12 cellular contexts compared by ENCODE assay signal in the genomic region with DNA sequence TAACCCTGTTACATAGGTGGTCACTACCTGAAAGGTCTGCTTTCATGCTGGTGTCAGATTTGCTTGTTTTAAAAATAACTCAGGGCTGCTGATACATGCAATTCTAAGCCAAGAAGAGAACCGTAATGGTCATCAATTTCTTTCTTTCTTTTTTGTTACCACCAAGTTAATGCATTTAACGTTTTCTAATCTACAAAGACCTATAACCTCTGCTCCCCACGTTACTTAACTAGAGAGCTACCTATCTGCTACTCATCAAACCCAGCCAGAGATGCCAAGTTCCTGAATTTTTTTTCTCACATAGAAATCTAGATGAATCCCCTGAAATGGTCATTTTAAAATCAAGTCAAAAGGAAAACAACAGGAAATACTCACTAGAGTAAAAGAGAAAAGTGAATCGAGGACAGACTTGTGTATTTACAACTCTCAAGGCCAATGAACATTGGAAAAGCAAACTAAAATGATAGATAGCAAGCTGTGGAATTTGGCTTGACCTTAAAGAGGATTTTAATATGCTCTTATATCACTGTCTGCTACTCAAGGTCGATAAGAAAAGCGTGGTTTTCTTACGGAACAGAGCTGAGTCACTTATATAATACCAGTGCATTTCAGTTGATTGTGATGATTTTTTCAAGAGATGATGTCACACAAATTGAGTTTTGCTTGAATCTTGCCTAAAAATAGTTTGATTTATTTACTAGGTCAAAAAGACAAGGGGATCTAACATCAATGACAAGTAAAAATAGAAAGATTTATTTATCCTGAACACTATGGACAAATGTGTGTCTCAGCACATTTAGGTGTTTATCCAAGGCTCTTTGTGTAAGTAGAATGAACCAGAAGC.
DNase-seq lines count a peak whose midpoint lies in the region; ATAC-seq, FAIRE-seq and TF ChIP-seq lines count a peak whose summit lies in the region.
"Had no signal": no experiment of that assay in that cellular context is flagged by ENCODE, and none has a peak within 500 bp of the region (broad histone marks: within the 10 kb centered on the region; RNA-seq: fewer than 3 reads in every experiment).

No MANE protein-coding gene starts in this region.

- TF ChIP-seq CTCF in H1 (IDR thresholded peaks at IDR 0.05; ENCODE audit: control extremely low read depth in 1 of 3, insufficient read depth in 1 of 3, low read depth in 1 of 3, low read length in 3 of 3) (no peak), progenitor cell of endocrine pancreas (IDR thresholded peaks at IDR 0.05; ENCODE audit: unreplicated experiment) (no peak)

- H3K18ac ChIP-seq in H1 (ENCODE audit: extremely low read depth, low read length) = no peak overlapping the region

- no peak overlapping the region for H3K14ac ChIP-seq in H1 (ENCODE audit: insufficient read length)

- CTCF ChIA-PET in H1 (lab: Charles Lee; ENCODE audit: partially characterized antibody) = interaction anchor here (0.6 to 1.5 kb wide), 3 partner anchors 16 to 394 kb away, joined by 3 to 5 read pairs (median 4); no protein-coding TSS in a partner anchor

- H2BK5ac ChIP-seq in H1 (ENCODE audit: low read depth, low read length) = no peak overlapping the region

- no peaks in the 10 kb centered on the region for H3K27me3 Mint-ChIP-seq in T-helper 17 cell
- peaks cover 14% of the 10 kb centered on the region for H3K27me3 Mint-ChIP-seq in progenitor cell of endocrine pancreas
- H3K27me3 Mint-ChIP-seq: IgD-negative memory B cell had no signal

- H3K4me3 Mint-ChIP-seq in T-helper 17 cell (peak overlapping the region; percentile 63), progenitor cell of endocrine pancreas (ENCODE audit: low read depth) (no peak overlapping the region)
- H3K4me3 Mint-ChIP-seq: IgD-negative memory B cell, WTC11 had no signal

- TF ChIP-seq POLR2A in H1 (IDR thresholded peaks at IDR 0.05; ENCODE audit: control extremely low read depth in 1 of 2, low read depth in 2 of 2, low read length in 2 of 2) = no peak

- no peak overlapping the region; a peak in 1 of 7 replicates for H3K9ac ChIP-seq in H1 (replicated peaks in 1 of 4; ENCODE audit: extremely low read depth in 1 of 4, low read depth in 3 of 4, low read length in 3 of 4)

- DNase-seq in EL (peak; percentile 20), T-helper 17 cell (no peak), H1 (ENCODE audit: low read depth in 1 of 2, low spot score in 2 of 2) (no peak), progenitor cell of endocrine pancreas (ENCODE audit: low spot score, unreplicated experiment) (no peak), NCI-H2227 (lab: John Stamatoyannopoulos, UW; ENCODE audit: unreplicated experiment) (no peak)
- no peak for DNase-seq in effector CD8-positive, alpha-beta T cell (lab: John Stamatoyannopoulos, UW)
- DNase-seq: occipital lobe had no signal

- no peak overlapping the region for H3K4ac ChIP-seq in H1 (replicated peaks; ENCODE audit: insufficient read length, low read depth, low read length)

- H3K4me3 ChIP-seq in H1 (ENCODE audit: extremely low read depth in 1 of 4, insufficient read depth in 2 of 4, low read depth in 3 of 4, low read length in 4 of 4) = no peak overlapping the region
- H3K4me3 ChIP-seq: cardiac muscle cell had no signal

- no peaks in the 10 kb centered on the region for H4K20me1 ChIP-seq in H1 (replicated peaks in 1 of 2; ENCODE audit: control insufficient read depth in 1 of 2, insufficient read depth in 2 of 2, low read length in 2 of 2)

- TF ChIP-seq RAD21 in H1 (IDR thresholded peaks at IDR 0.05 in 1 of 2, conservative IDR thresholded peaks at IDR 0.05 in 1 of 2; ENCODE audit: low read depth in 2 of 2, low read length in 2 of 2) = no peak

- 91% methylated on average over 7 of the region's 7 CpGs; no CpG with 5 or more reads in 1 of the 2 experiments for WGBS in H1 (ENCODE audit: extremely low coverage in 1 of 2, insufficient coverage in 1 of 2, insufficient read length in 1 of 2, insufficient replicate concordance in 2 of 2, low coverage in 1 of 2, low lambda C conversion rate in 2 of 2, missing lambda C conversion rate in 1 of 2), 2 experiments

- ATAC-seq in T-helper 17 cell = no peak
- no peak for ATAC-seq in HG03025 (IDR thresholded peaks at IDR 0.05; ENCODE audit: low FRiP score, unreplicated experiment)
- ATAC-seq in GM19395 (IDR thresholded peaks at IDR 0.05; ENCODE audit: unreplicated experiment) = no peak
- ATAC-seq: WTC11 had no signal

- H2BK120ac ChIP-seq in H1 (replicated peaks; ENCODE audit: low read depth, low read length) = no peak overlapping the region

- H3K56ac ChIP-seq in H1 (replicated peaks; ENCODE audit: insufficient read length, low read depth, low read length) = no peak overlapping the region

- H3K27ac Mint-ChIP-seq in T-helper 17 cell = peak overlapping the region; percentile 97
- H3K27ac Mint-ChIP-seq in progenitor cell of endocrine pancreas = peak overlapping the region; percentile 57
- H3K27ac Mint-ChIP-seq: WTC11 had no signal

- H3K79me2 ChIP-seq in H1 (ENCODE audit: control insufficient read depth in 1 of 2, insufficient read depth in 2 of 2, low read length in 2 of 2) = no peaks in the 10 kb centered on the region

- H2BK20ac ChIP-seq in H1 (ENCODE audit: low read length) = no peak overlapping the region

- no peak overlapping the region for H3K4me2 ChIP-seq in H1 (ENCODE audit: insufficient read depth in 1 of 2, low read depth in 2 of 2, low read length in 2 of 2)

- no peaks in the 10 kb centered on the region for H3K23me2 ChIP-seq in H1 (ENCODE audit: low read depth, low read length)

- H4K5ac ChIP-seq in H1 (ENCODE audit: insufficient read length, low read depth, low read length) = no peak overlapping the region

- no peak for FAIRE-seq in H1 (lab: Jason Lieb, UNC)

- no peak for TF ChIP-seq EP300 in H1 (IDR thresholded peaks at IDR 0.05; ENCODE audit: borderline replicate concordance in 1 of 2, low read depth in 2 of 2, low read length in 2 of 2)

- no peak overlapping the region for H3K27ac ChIP-seq in H1 (ENCODE audit: low read depth, low read length)
- H3K27ac ChIP-seq: cardiac muscle cell had no signal

- no peak overlapping the region for H4K91ac ChIP-seq in H1 (replicated peaks; ENCODE audit: insufficient read length, low read length)

- H3K79me1 ChIP-seq in H1 (ENCODE audit: low read depth, low read length) = no peaks in the 10 kb centered on the region

- H3K4me1 Mint-ChIP-seq in T-helper 17 cell (peaks cover 39% of the 10 kb centered on the region), progenitor cell of endocrine pancreas (ENCODE audit: low read depth) (peaks cover 29% of the 10 kb centered on the region)

- H3K27me3 ChIP-seq in H1 (replicated peaks in 1 of 4; ENCODE audit: control insufficient read depth in 3 of 4, extremely low read depth in 1 of 4, insufficient read depth in 3 of 4, low read length in 3 of 4) = no peaks in the 10 kb centered on the region
- H3K27me3 ChIP-seq: cardiac muscle cell had no signal

- H3K4me1 ChIP-seq in H1 (replicated peaks in 1 of 4; ENCODE audit: control insufficient read depth in 3 of 4, insufficient read depth in 4 of 4, low read length in 3 of 4) = peaks cover 0 to 3% (median 1%) of the 10 kb centered on the region in 4 experiments; a peak in 3 of 7 replicates

- peak overlapping the region; percentile 7; the same call in 1 of the 2 replicates for H2BK12ac ChIP-seq in H1 (ENCODE audit: low read depth, low read length)

- POLR2A ChIA-PET in H1 (lab: Charles Lee; ENCODE audit: partially characterized antibody) = no interaction called here

- H3K36me3 Mint-ChIP-seq in T-helper 17 cell (ENCODE audit: low read depth) = no peaks in the 10 kb centered on the region
- H3K36me3 Mint-ChIP-seq in progenitor cell of endocrine pancreas (ENCODE audit: insufficient read depth) = no peaks in the 10 kb centered on the region
- H3K36me3 Mint-ChIP-seq: WTC11 had no signal

- no peak overlapping the region for H3K23ac ChIP-seq in H1 (ENCODE audit: insufficient read length)

- H3K36me3 ChIP-seq in H1 (ENCODE audit: control insufficient read depth in 2 of 4, insufficient read depth in 4 of 4, low read length in 3 of 4) = no peaks in the 10 kb centered on the region
- H3K36me3 ChIP-seq: cardiac muscle cell had no signal

- H4K8ac ChIP-seq in H1 (ENCODE audit: extremely low read depth, insufficient read depth, low read length) = no peak overlapping the region

- H2BK15ac ChIP-seq in H1 (ENCODE audit: low read length) = no peak overlapping the region

- H3K9me3 Mint-ChIP-seq in progenitor cell of endocrine pancreas (ENCODE audit: low read depth) = no peaks in the 10 kb centered on the region
- H3K9me3 Mint-ChIP-seq: IgD-negative memory B cell, WTC11 had no signal

- peak overlapping the region; percentile 16; the same call in 1 of the 2 replicates for H2AFZ ChIP-seq in H1 (ENCODE audit: low read length)

- H2AK5ac ChIP-seq in H1 (ENCODE audit: low read depth, low read length) = 0 out of 2 replicates have a peak overlapping the region, but pooled peaks have one; percentile 39

- H3K9me3 ChIP-seq in T-helper 17 cell (ENCODE audit: control insufficient read depth, low read length, poor library complexity, severe bottlenecking) = no peaks in the 10 kb centered on the region
- no peaks in the 10 kb centered on the region for H3K9me3 ChIP-seq in H1 (ENCODE audit: insufficient read depth in 2 of 2, low read depth in 1 of 2, low read length in 1 of 2)

TF ChIP-seq in H1, 55 proteins besides CTCF, POLR2A, EP300 and RAD21 (continues in another document):
- TF ChIP-seq SP4 (IDR thresholded peaks at IDR 0.05; ENCODE audit: low read length) = no peak
- no peak for TF ChIP-seq SIX5 (IDR thresholded peaks at IDR 0.05; ENCODE audit: low read depth, low read length)
- TF ChIP-seq FOSL1 (IDR thresholded peaks at IDR 0.05; ENCODE audit: insufficient read depth, low read depth, low read length) = no peak
- no peak for TF ChIP-seq KDM4A (IDR thresholded peaks at IDR 0.05; ENCODE audit: low read depth, low read length, severe bottlenecking)
- no peak for TF ChIP-seq BACH1 (IDR thresholded peaks at IDR 0.05; ENCODE audit: low read length)
- no peak for TF ChIP-seq RBBP5 (IDR thresholded peaks at IDR 0.05; ENCODE audit: borderline replicate concordance, low read depth, low read length)
- no peak for TF ChIP-seq POU5F1 (IDR thresholded peaks at IDR 0.05; ENCODE audit: low read depth, low read length)
- TF ChIP-seq KDM5A (IDR thresholded peaks at IDR 0.05; ENCODE audit: low read length) = no peak
- TF ChIP-seq, protein P1, sequence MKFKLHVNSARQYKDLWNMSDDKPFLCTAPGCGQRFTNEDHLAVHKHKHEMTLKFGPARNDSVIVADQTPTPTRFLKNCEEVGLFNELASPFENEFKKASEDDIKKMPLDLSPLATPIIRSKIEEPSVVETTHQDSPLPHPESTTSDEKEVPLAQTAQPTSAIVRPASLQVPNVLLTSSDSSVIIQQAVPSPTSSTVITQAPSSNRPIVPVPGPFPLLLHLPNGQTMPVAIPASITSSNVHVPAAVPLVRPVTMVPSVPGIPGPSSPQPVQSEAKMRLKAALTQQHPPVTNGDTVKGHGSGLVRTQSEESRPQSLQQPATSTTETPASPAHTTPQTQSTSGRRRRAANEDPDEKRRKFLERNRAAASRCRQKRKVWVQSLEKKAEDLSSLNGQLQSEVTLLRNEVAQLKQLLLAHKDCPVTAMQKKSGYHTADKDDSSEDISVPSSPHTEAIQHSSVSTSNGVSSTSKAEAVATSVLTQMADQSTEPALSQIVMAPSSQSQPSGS (IDR thresholded peaks at IDR 0.05; ENCODE audit: low read length) = no peak
- TF ChIP-seq TAF1 (IDR thresholded peaks at IDR 0.05; ENCODE audit: low read depth, low read length) = no peak
